In the genomic region with DNA sequence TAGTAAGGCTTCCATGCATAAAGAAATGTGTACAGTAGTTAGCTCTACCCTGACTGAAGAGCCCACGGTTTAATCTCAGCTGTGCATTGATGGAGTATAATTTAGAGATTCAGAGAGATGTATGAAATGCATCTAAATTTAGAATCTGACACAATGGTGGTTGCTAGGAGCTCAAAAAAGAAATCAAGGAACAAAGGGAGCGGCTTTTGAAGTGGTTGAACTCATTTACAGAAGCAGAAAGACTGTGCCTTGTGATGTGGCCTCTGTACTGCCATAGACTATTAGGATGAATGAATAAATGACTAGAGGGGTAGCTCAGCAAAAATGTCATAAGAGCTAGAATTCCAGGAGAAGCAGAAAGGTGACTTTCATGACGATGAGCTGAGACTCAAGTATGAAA, we compare ENCODE assay signal across 15 cellular contexts.
"Had no signal": no experiment of that assay in that cellular context is flagged by ENCODE, and none has a peak within 500 bp of the region (broad histone marks: within the 10 kb centered on the region; RNA-seq: fewer than 3 reads in every experiment).

No MANE protein-coding gene starts in this region.

- H3K4me1 ChIP-seq: adrenal gland, gastrocnemius medialis, right lobe of liver, suprapubic skin had no signal

- H3K9me3 ChIP-seq: adrenal gland, gastrocnemius medialis, right lobe of liver, suprapubic skin had no signal

- H3K27me3 ChIP-seq: adrenal gland, gastrocnemius medialis, right lobe of liver, suprapubic skin had no signal

- DNase-seq: activated CD4-positive, alpha-beta T cell treated with anti-CD3 and anti-CD28 coated beads, Interleukin-2, amount 50 U/mL, for 1 hour; activated CD4-positive, CD25-positive, alpha-beta regulatory T cell; activated naive CD4-positive, alpha-beta T cell treated with anti-CD3 and anti-CD28 coated beads, Interleukin-2, amount 50 U/mL, for 16 hours; activated T-cell treated with anti-CD3 and anti-CD28 coated beads for 4 hours; adrenal gland; central memory CD4-positive, alpha-beta T cell; cortex of kidney; effector CD8-positive, alpha-beta T cell; gastrocnemius medialis; posterior cingulate gyrus; right lobe of liver; stimulated activated CD4-positive, alpha-beta T cell treated with anti-CD3 and anti-CD28 coated beads, Interleukin-2, amount 100 ng/mL, for 24 hours; stimulated activated naive CD4-positive, alpha-beta T cell treated with Interleukin-2 at 50 U/mL for 16 hours; T-helper 2 cell had no signal

- H3K27ac ChIP-seq: adrenal gland, gastrocnemius medialis, right lobe of liver, suprapubic skin had no signal

- H3K4me3 ChIP-seq: adrenal gland, gastrocnemius medialis, right lobe of liver, suprapubic skin had no signal

- ATAC-seq: gastrocnemius medialis, right lobe of liver had no signal

- H3K36me3 ChIP-seq: adrenal gland, gastrocnemius medialis, right lobe of liver, suprapubic skin had no signal
